27 cellular contexts compared by ENCODE assay signal in genomic region chr2:21010813-21011439, GRCh38. TPM values are rescaled to one million over a fixed set of nuclear protein-coding genes. Genes with fewer than 3 reads are reported as not detected.
"Had no signal": no experiment of that assay in that cellular context is flagged by ENCODE, and none has a peak within 500 bp of the region (broad histone marks: within the 10 kb centered on the region; RNA-seq: fewer than 3 reads in every experiment).

No MANE protein-coding gene starts in this region.

- H3K9me3 ChIP-seq: SJSA1 had no signal

- H3K4me3 ChIP-seq: K562, SJSA1, SK-N-MC had no signal

- H3K9ac ChIP-seq: KMS-11 had no signal

- H3K36me3 ChIP-seq: SJSA1 had no signal

- H3K4me1 ChIP-seq: SJSA1 had no signal

- H3K27ac ChIP-seq: KMS-11, RWPE1, SJSA1, SK-N-MC had no signal

- H3K27me3 ChIP-seq: SJSA1 had no signal

- DNase-seq: Kasumi-1, MV-4-11, NCI-H1048, NCI-H1105 treated with DMSO at 0.1 percent for 48 hours, NCI-H1417 treated with DMSO at 0.1 percent for 48 hours, NCI-H146, NCI-H1694 treated with DMSO at 0.1 percent for 48 hours, NCI-H1930, NCI-H2081, NCI-H2107, NCI-H226, NCI-H446, NCI-H510A, NCI-H524 treated with DMSO at 0.1 percent for 48 hours, NCI-H69, NCI-H774, PC-3, SIG-M5 had no signal

- ATAC-seq: K562, Panc1, PC-3 had no signal

RNA-seq across cellular contexts. Expression of gene APOB, which starts 32.9 kb away (rescaled TPM):
- total RNA-seq: HT-29, M059J, PC-3, SJSA1 had no signal
- polyA plus RNA-seq: IgD-negative memory B cell, K562 had no signal
